In the genomic region with DNA sequence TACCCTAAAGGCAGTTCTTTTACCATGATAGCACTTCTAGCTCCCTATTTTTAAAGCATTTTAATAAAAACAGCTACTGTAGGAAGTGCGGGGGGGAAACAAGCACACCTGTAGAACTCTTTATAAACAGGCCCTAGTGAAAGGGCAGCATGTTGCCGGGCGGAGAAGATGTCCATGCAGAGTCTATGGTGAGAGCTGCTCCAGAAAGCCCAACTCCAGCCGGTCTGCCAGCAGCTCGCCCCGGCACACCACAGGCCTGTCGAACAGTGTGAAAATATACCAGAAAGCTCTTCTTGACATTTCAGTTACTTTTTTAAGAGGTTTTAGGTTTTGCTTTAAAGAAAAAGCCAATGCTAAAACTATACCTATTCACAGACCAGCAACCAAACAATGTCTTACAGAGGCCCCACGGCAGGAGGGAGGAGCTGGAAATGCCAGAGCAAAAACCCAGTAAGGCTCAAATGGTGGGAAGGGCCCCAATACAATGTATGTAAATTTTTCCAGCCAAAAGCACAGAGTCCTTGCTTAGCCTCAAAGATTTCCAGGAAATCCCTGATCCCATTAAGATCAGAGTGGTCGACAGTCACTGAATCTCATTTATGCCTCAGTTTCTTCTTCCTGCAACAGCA, we compare ENCODE assay signal across 1 cellular context.
TF ChIP-seq lines count a peak whose summit lies in the region.

No MANE protein-coding gene starts in this region.

TF ChIP-seq in GM23338, 12 proteins besides CTCF, POLR2A, EP300 and RAD21 (continued from another document):
- TF ChIP-seq ZNF462 (CRISPR knock-in tag; IDR thresholded peaks at IDR 0.05) (no peak), NANOG (IDR thresholded peaks at IDR 0.05; ENCODE audit: borderline replicate concordance) (no peak), POLR2AphosphoS5 (IDR thresholded peaks at IDR 0.05; ENCODE audit: low read depth) (no peak), EZH2 (IDR thresholded peaks at IDR 0.05; ENCODE audit: low read depth, unreplicated experiment) (no peak)
